11 cellular contexts compared by ENCODE assay signal in genomic region chr3:177525987-177526712, GRCh38.
DNase-seq lines count a peak whose midpoint lies in the region; ATAC-seq and TF ChIP-seq lines count a peak whose summit lies in the region.
"Had no signal": no experiment of that assay in that cellular context is flagged by ENCODE, and none has a peak within 500 bp of the region (broad histone marks: within the 10 kb centered on the region; RNA-seq: fewer than 3 reads in every experiment).

No MANE protein-coding gene starts in this region.

- H3K4me3 ChIP-seq in SK-N-SH (ENCODE audit: low read depth in 2 of 2, low read length in 1 of 2) (no peak overlapping the region), SJSA1 (no peak overlapping the region), fibroblast of villous mesenchyme (ENCODE audit: low read depth, low read length) (no peak overlapping the region)

- H3K79me2 ChIP-seq in SK-N-SH (ENCODE audit: insufficient read depth) = no peaks in the 10 kb centered on the region

- H3K9me3 Mint-ChIP-seq in activated CD8-positive, alpha-beta memory T cell treated with anti-CD3 and anti-CD28 coated beads, Interleukin-2, amount 10 ng/mL, durations not matched to agents 7 days and 5 days (ENCODE audit: low read depth) = peaks cover 4% of the 10 kb centered on the region

- TF ChIP-seq CTCF in SK-N-SH (IDR thresholded peaks at IDR 0.05) = no peak
- TF ChIP-seq CTCF in fibroblast of villous mesenchyme (IDR thresholded peaks at IDR 0.05; ENCODE audit: insufficient read depth, low read depth, low read length) = no peak

- ATAC-seq in SK-N-SH treated with all-trans-retinoic acid at 6 μM for 48 hours = no peak; the same call in 2 of the 3 replicates
- no peak for ATAC-seq in activated CD8-positive, alpha-beta memory T cell treated with anti-CD3 and anti-CD28 coated beads, Interleukin-2, amount 10 ng/mL, durations not matched to agents 7 days and 5 days
- ATAC-seq: activated T-cell treated with anti-CD3 and anti-CD28 coated beads, Interleukin-2, amount 50 U/mL, for 72 hours had no signal

- no peaks in the 10 kb centered on the region for H4K20me1 ChIP-seq in SK-N-SH (ENCODE audit: insufficient read depth)

- H3K9me3 ChIP-seq in SK-N-SH = no peaks in the 10 kb centered on the region
- H3K9me3 ChIP-seq in SJSA1 (replicated peaks) = no peaks in the 10 kb centered on the region

- H2AFZ ChIP-seq in SK-N-SH (ENCODE audit: low read depth) = no peak overlapping the region

- H3K36me3 ChIP-seq in SK-N-SH (replicated peaks in 1 of 2; ENCODE audit: control insufficient read depth in 1 of 2, insufficient read depth in 2 of 2, low read length in 1 of 2) (no peaks in the 10 kb centered on the region), SJSA1 (no peaks in the 10 kb centered on the region)

- no peak overlapping the region for H3K4me3 Mint-ChIP-seq in activated CD8-positive, alpha-beta memory T cell treated with anti-CD3 and anti-CD28 coated beads, Interleukin-2, amount 10 ng/mL, durations not matched to agents 7 days and 5 days
- H3K4me3 Mint-ChIP-seq: activated T-cell treated with anti-CD3 and anti-CD28 coated beads, Interleukin-2, amount 50 U/mL, for 72 hours; central memory CD8-positive, alpha-beta T cell had no signal

- H3K4me2 ChIP-seq in SK-N-SH = no peak overlapping the region

- peaks cover 4% of the 10 kb centered on the region for H3K36me3 Mint-ChIP-seq in activated CD8-positive, alpha-beta memory T cell treated with anti-CD3 and anti-CD28 coated beads, Interleukin-2, amount 10 ng/mL, durations not matched to agents 7 days and 5 days

- H3K27me3 ChIP-seq in SK-N-SH (ENCODE audit: insufficient read depth) (no peaks in the 10 kb centered on the region), SJSA1 (replicated peaks) (no peaks in the 10 kb centered on the region)

- TF ChIP-seq EP300 in SK-N-SH (IDR thresholded peaks at IDR 0.05; ENCODE audit: borderline replicate concordance in 1 of 2, low read depth in 1 of 2, low read length in 1 of 2) = no peak

- no peak overlapping the region for H3K27ac Mint-ChIP-seq in activated CD8-positive, alpha-beta memory T cell treated with anti-CD3 and anti-CD28 coated beads, Interleukin-2, amount 10 ng/mL, durations not matched to agents 7 days and 5 days
- H3K27ac Mint-ChIP-seq: activated T-cell treated with anti-CD3 and anti-CD28 coated beads, Interleukin-2, amount 50 U/mL, for 72 hours had no signal

- 75% methylated on average over 9 of the region's 9 CpGs for WGBS in SK-N-SH (ENCODE audit: low lambda C conversion rate)

- CTCF ChIA-PET in SK-N-SH (lab: Yijun Ruan, JAX) = no interaction called here
- CTCF ChIA-PET in activated CD8-positive, alpha-beta memory T cell treated with anti-CD3 and anti-CD28 coated beads, Interleukin-2, amount 10 ng/mL, durations not matched to agents 7 days and 5 days (lab: Charles Lee) = no interaction called here

- H3K27ac ChIP-seq in SK-N-SH (ENCODE audit: low read depth in 2 of 2, low read length in 1 of 2) = no peak overlapping the region; a peak in 1 of 4 replicates
- H3K27ac ChIP-seq in SJSA1 = peak overlapping the region; percentile 77

- peaks cover 14% of the 10 kb centered on the region for H3K4me1 Mint-ChIP-seq in activated CD8-positive, alpha-beta memory T cell treated with anti-CD3 and anti-CD28 coated beads, Interleukin-2, amount 10 ng/mL, durations not matched to agents 7 days and 5 days

- H3K4me1 ChIP-seq in SK-N-SH (ENCODE audit: control insufficient read depth in 1 of 2, insufficient read depth in 2 of 2, low read depth in 1 of 2, low read length in 1 of 2) = peaks cover 10 to 30% of the 10 kb centered on the region in 2 experiments; a peak in 2 of 4 replicates
- peaks cover 23% of the 10 kb centered on the region for H3K4me1 ChIP-seq in SJSA1 (replicated peaks)

- H3K27me3 Mint-ChIP-seq in activated CD8-positive, alpha-beta memory T cell treated with anti-CD3 and anti-CD28 coated beads, Interleukin-2, amount 10 ng/mL, durations not matched to agents 7 days and 5 days = no peaks in the 10 kb centered on the region
- H3K27me3 Mint-ChIP-seq: central memory CD8-positive, alpha-beta T cell had no signal

- POLR2A ChIA-PET in SK-N-SH (lab: Yijun Ruan, JAX) = no interaction called here

- no peak for TF ChIP-seq RAD21 in SK-N-SH (IDR thresholded peaks at IDR 0.05; ENCODE audit: low read length)

- no peaks in the 10 kb centered on the region for H3K9me2 ChIP-seq in SK-N-SH

- no peaks in the 10 kb centered on the region for H3F3A ChIP-seq in SK-N-SH (replicated peaks; ENCODE audit: insufficient read depth)

- no peak for DNase-seq in SK-N-SH
- DNase-seq in SJSA1 (ENCODE audit: low read depth in 1 of 2, low spot score in 2 of 2) = peak; percentile 57 to 77
- peak; percentile 27 for DNase-seq in fibroblast of villous mesenchyme (ENCODE audit: low read depth)
- peak; percentile 66 for DNase-seq in stromal cell of bone marrow (ENCODE audit: low read depth)
- DNase-seq in activated CD4-positive, CD25-positive, alpha-beta regulatory T cell treated with anti-CD3 and anti-CD28 coated beads, Interleukin-2, amount 50 U/mL, for 72 hours = no peak
- DNase-seq in activated naive CD4-positive, alpha-beta T cell (lab: John Stamatoyannopoulos, UW) = no peak
- no peak for DNase-seq in activated CD8-positive, alpha-beta memory T cell treated with anti-CD3 and anti-CD28 coated beads, Interleukin-2, amount 10 ng/mL, durations not matched to agents 7 days and 5 days
- DNase-seq: activated T-cell treated with anti-CD3 and anti-CD28 coated beads, Interleukin-2, amount 50 U/mL, for 72 hours; NCI-H69 had no signal

- no peak overlapping the region for H3K9ac ChIP-seq in SK-N-SH

TF ChIP-seq in SK-N-SH treated with all-trans-retinoic acid at 6 μM for 48 hours, 23 proteins besides CTCF, POLR2A, EP300 and RAD21:
- TF ChIP-seq CSDC2 (CRISPR knock-in tag; IDR thresholded peaks at IDR 0.05) (no peak), ISL1 (CRISPR knock-in tag; IDR thresholded peaks at IDR 0.05) (peak; percentile 72)

TF ChIP-seq in SK-N-SH, 30 proteins besides CTCF, POLR2A, EP300 and RAD21:
- TF ChIP-seq, protein P1, sequence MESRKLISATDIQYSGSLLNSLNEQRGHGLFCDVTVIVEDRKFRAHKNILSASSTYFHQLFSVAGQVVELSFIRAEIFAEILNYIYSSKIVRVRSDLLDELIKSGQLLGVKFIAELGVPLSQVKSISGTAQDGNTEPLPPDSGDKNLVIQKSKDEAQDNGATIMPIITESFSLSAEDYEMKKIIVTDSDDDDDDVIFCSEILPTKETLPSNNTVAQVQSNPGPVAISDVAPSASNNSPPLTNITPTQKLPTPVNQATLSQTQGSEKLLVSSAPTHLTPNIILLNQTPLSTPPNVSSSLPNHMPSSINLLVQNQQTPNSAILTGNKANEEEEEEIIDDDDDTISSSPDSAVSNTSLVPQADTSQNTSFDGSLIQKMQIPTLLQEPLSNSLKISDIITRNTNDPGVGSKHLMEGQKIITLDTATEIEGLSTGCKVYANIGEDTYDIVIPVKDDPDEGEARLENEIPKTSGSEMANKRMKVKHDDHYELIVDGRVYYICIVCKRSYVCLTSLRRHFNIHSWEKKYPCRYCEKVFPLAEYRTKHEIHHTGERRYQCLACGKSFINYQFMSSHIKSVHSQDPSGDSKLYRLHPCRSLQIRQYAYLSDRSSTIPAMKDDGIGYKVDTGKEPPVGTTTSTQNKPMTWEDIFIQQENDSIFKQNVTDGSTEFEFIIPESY (IDR thresholded peaks at IDR 0.05; ENCODE audit: borderline replicate concordance, low read depth) = no peak
- no peak for TF ChIP-seq FOXM1 (IDR thresholded peaks at IDR 0.05; ENCODE audit: low read depth)
- TF ChIP-seq MEF2A (IDR thresholded peaks at IDR 0.05; ENCODE audit: borderline replicate concordance, low read depth) = no peak
- TF ChIP-seq SMC3 (IDR thresholded peaks at IDR 0.05; ENCODE audit: low read depth, low read length) = no peak
- TF ChIP-seq, protein P2, sequence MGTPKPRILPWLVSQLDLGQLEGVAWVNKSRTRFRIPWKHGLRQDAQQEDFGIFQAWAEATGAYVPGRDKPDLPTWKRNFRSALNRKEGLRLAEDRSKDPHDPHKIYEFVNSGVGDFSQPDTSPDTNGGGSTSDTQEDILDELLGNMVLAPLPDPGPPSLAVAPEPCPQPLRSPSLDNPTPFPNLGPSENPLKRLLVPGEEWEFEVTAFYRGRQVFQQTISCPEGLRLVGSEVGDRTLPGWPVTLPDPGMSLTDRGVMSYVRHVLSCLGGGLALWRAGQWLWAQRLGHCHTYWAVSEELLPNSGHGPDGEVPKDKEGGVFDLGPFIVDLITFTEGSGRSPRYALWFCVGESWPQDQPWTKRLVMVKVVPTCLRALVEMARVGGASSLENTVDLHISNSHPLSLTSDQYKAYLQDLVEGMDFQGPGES (IDR thresholded peaks at IDR 0.05; ENCODE audit: low read depth, low read length) = no peak
- TF ChIP-seq TAF1 (IDR thresholded peaks at IDR 0.05; ENCODE audit: borderline replicate concordance, low read depth, low read length) = no peak
- no peak for TF ChIP-seq SIN3A (IDR thresholded peaks at IDR 0.05; ENCODE audit: borderline replicate concordance, low read depth, low read length)
- no peak for TF ChIP-seq RXRA (IDR thresholded peaks at IDR 0.05; ENCODE audit: borderline replicate concordance, low read depth)
- no peak for TF ChIP-seq JUND (IDR thresholded peaks at IDR 0.05)
- no peak for TF ChIP-seq USF1 (IDR thresholded peaks at IDR 0.05; ENCODE audit: borderline replicate concordance, low read depth)

Comparison
In these comparisons a context has a peak if more than half of its experiments do, and no peak if none do; other contexts are left out.
1. DNase-seq: peak in SJSA1 (2 of 2), fibroblast of villous mesenchyme (single experiment) and stromal cell of bone marrow (single experiment); none in SK-N-SH (single experiment), activated CD4-positive, CD25-positive, alpha-beta regulatory T cell treated with anti-CD3 and anti-CD28 coated beads, Interleukin-2, amount 50 U/mL, for 72 hours (single experiment), activated naive CD4-positive, alpha-beta T cell (0 of 4) and activated CD8-positive, alpha-beta memory T cell treated with anti-CD3 and anti-CD28 coated beads, Interleukin-2, amount 10 ng/mL, durations not matched to agents 7 days and 5 days (single experiment).